21 cellular contexts compared by ENCODE assay signal in the genomic region with DNA sequence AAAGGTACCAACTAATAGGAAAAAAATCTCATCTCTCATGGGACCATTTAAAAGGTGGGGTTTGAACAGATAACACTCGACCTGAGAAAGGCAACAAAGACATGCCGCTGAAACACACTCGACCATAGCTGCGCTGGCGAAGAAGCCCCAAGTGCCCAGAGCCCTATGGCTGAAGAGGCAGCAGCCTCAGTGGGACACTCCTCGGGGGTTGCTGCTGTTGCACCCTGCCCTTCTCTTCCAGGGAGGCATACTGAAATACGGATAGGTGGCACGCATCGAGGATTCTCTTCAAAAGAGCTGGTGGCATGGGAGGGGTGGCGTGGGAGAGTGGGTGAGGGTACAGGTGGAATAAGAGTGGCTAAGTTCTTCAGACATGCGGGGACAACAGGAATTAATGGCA. TPM values are rescaled to one million over a fixed set of nuclear protein-coding genes. Genes with fewer than 3 reads are reported as not detected.
A peak's percentile ranks its signal among the peaks of the same experiment; 100 is the strongest.
DNase-seq lines count a peak whose midpoint lies in the region; ATAC-seq and TF ChIP-seq lines count a peak whose summit lies in the region.
"Had no signal": no experiment of that assay in that cellular context is flagged by ENCODE, and none has a peak within 500 bp of the region (broad histone marks: within the 10 kb centered on the region; RNA-seq: fewer than 3 reads in every experiment).

No MANE protein-coding gene starts in this region.

- no peak overlapping the region for H3K4me3 ChIP-seq in CD4-positive, alpha-beta memory T cell (ENCODE audit: low read length in 2 of 2)
- H3K4me3 ChIP-seq: Peyer's patch had no signal

- H3K27me3 ChIP-seq in CD4-positive, alpha-beta memory T cell (ENCODE audit: insufficient read depth, low read length) = no peaks in the 10 kb centered on the region
- H3K27me3 ChIP-seq: Peyer's patch had no signal

- peaks cover 97% of the 10 kb centered on the region for H3K36me3 Mint-ChIP-seq in activated T-cell treated with anti-CD3 and anti-CD28 coated beads, Interleukin-2, amount 50 U/mL, for 24 hours (ENCODE audit: low read depth)
- peaks cover 8 to 48% of the 10 kb centered on the region in 2 donors for H3K36me3 Mint-ChIP-seq in activated T-cell treated with anti-CD3 and anti-CD28 coated beads, Interleukin-2, amount 50 U/mL, for 72 hours (ENCODE audit: insufficient read depth in 2 of 2)
- H3K36me3 Mint-ChIP-seq in CD4-positive, alpha-beta memory T cell = peaks cover 35 to 81% of the 10 kb centered on the region in 2 donors
- H3K36me3 Mint-ChIP-seq in activated naive CD8-positive, alpha-beta T cell treated with anti-CD3 and anti-CD28 coated beads, Interleukin-2, amount 10 ng/mL, durations not matched to agents 7 days and 5 days = peaks cover 41% of the 10 kb centered on the region
- peaks cover 37% of the 10 kb centered on the region for H3K36me3 Mint-ChIP-seq in osteocyte (ENCODE audit: unreplicated experiment)

- CTCF ChIA-PET in CD4-positive, alpha-beta memory T cell (lab: Charles Lee; ENCODE audit: partially characterized antibody) = interaction anchor here (0.7 to 2.9 kb wide), 4 partner anchors 16 to 415 kb away, joined by 3 to 10 read pairs (median 3); no protein-coding TSS in a partner anchor

- peaks cover 53% of the 10 kb centered on the region for H3K4me1 ChIP-seq in CD4-positive, alpha-beta memory T cell (ENCODE audit: insufficient read depth, low read length)

- TF ChIP-seq CTCF in osteocyte (IDR thresholded peaks at IDR 0.05) = no peak

- intact Hi-C loops in CD4-positive, alpha-beta memory T cell (cut with micrococcal nuclease) = loop anchor here (5.0 kb wide), 1 partner anchor 40 kb away; no protein-coding TSS in a partner anchor

- H3K27me3 Mint-ChIP-seq in activated T-cell treated with anti-CD3 and anti-CD28 coated beads, Interleukin-2, amount 50 U/mL, for 24 hours = no peaks in the 10 kb centered on the region
- H3K27me3 Mint-ChIP-seq in activated T-cell treated with anti-CD3 and anti-CD28 coated beads, Interleukin-2, amount 50 U/mL, for 72 hours (ENCODE audit: low read depth) = no peaks in the 10 kb centered on the region
- no peaks in the 10 kb centered on the region for H3K27me3 Mint-ChIP-seq in CD4-positive, alpha-beta memory T cell
- no peaks in the 10 kb centered on the region for H3K27me3 Mint-ChIP-seq in activated naive CD8-positive, alpha-beta T cell treated with anti-CD3 and anti-CD28 coated beads, Interleukin-2, amount 10 ng/mL, durations not matched to agents 7 days and 5 days
- no peaks in the 10 kb centered on the region for H3K27me3 Mint-ChIP-seq in osteocyte (ENCODE audit: unreplicated experiment)
- H3K27me3 Mint-ChIP-seq: IgD-negative memory B cell had no signal

- POLR2A ChIA-PET in CD4-positive, alpha-beta memory T cell (lab: Charles Lee; ENCODE audit: partially characterized antibody) = no interaction called here
- POLR2A ChIA-PET in activated naive CD8-positive, alpha-beta T cell treated with anti-CD3 and anti-CD28 coated beads, Interleukin-2, amount 10 ng/mL, durations not matched to agents 7 days and 5 days (lab: Charles Lee) = interaction anchor here (1.5 to 2.0 kb wide), 2 partner anchors 13 to 16 kb away, joined by 5 to 10 read pairs; no protein-coding TSS in a partner anchor

- H3K36me3 ChIP-seq in CD4-positive, alpha-beta memory T cell (ENCODE audit: insufficient read depth, low read length) = peaks cover 74% of the 10 kb centered on the region

- no peak for DNase-seq in activated T-cell treated with anti-CD3 and anti-CD28 coated beads, Interleukin-2, amount 50 U/mL, for 24 hours
- no peak for DNase-seq in activated T-cell treated with anti-CD3 and anti-CD28 coated beads, Interleukin-2, amount 50 U/mL, for 72 hours
- DNase-seq in CD4-positive, alpha-beta memory T cell = no peak
- DNase-seq in activated naive CD8-positive, alpha-beta T cell treated with anti-CD3 and anti-CD28 coated beads, Interleukin-2, amount 10 ng/mL, durations not matched to agents 7 days and 5 days = no peak
- no peak for DNase-seq in osteocyte (ENCODE audit: extremely low spot score, unreplicated experiment)
- DNase-seq in D341Med (ENCODE audit: low spot score) = no peak
- DNase-seq in hippocampal formation (lab: John Stamatoyannopoulos, UW) = no peak
- DNase-seq: 8988T, C1 segment of cervical spinal cord, DMS53, GDM1, Karpas-422, MV-4-11, NCI-H1105 treated with DMSO at 0.1 percent for 48 hours, NCI-H1694 treated with DMSO at 0.1 percent for 48 hours, NCI-H2081 treated with DMSO at 0.1 percent for 48 hours, NCI-H2171 treated with DMSO at 0.1 percent for 48 hours, NCI-H524 treated with DMSO at 0.1 percent for 48 hours, NCI-H82, Peyer's patch had no signal

- H3K27ac Mint-ChIP-seq in activated T-cell treated with anti-CD3 and anti-CD28 coated beads, Interleukin-2, amount 50 U/mL, for 24 hours = peak overlapping the region; percentile 78
- H3K27ac Mint-ChIP-seq in activated T-cell treated with anti-CD3 and anti-CD28 coated beads, Interleukin-2, amount 50 U/mL, for 72 hours = no peak overlapping the region
- H3K27ac Mint-ChIP-seq in CD4-positive, alpha-beta memory T cell = peak overlapping the region in 4 of 7 donors; percentile 53 to 74 (median 61)
- peak overlapping the region; percentile 30 for H3K27ac Mint-ChIP-seq in activated naive CD8-positive, alpha-beta T cell treated with anti-CD3 and anti-CD28 coated beads, Interleukin-2, amount 10 ng/mL, durations not matched to agents 7 days and 5 days
- H3K27ac Mint-ChIP-seq in osteocyte (ENCODE audit: unreplicated experiment) = peak overlapping the region; percentile 54
- H3K27ac Mint-ChIP-seq: IgD-negative memory B cell had no signal

- no peak overlapping the region for H3K27ac ChIP-seq in CD4-positive, alpha-beta memory T cell (ENCODE audit: low read depth, low read length)
- H3K27ac ChIP-seq: Peyer's patch had no signal

- H3K4me1 Mint-ChIP-seq in activated T-cell treated with anti-CD3 and anti-CD28 coated beads, Interleukin-2, amount 50 U/mL, for 24 hours (ENCODE audit: low read depth) = peaks cover 83% of the 10 kb centered on the region
- H3K4me1 Mint-ChIP-seq in activated T-cell treated with anti-CD3 and anti-CD28 coated beads, Interleukin-2, amount 50 U/mL, for 72 hours (ENCODE audit: low read depth) = peaks cover 87% of the 10 kb centered on the region
- peaks cover 47 to 82% (median 62%) of the 10 kb centered on the region in 4 donors for H3K4me1 Mint-ChIP-seq in CD4-positive, alpha-beta memory T cell
- H3K4me1 Mint-ChIP-seq in activated naive CD8-positive, alpha-beta T cell treated with anti-CD3 and anti-CD28 coated beads, Interleukin-2, amount 10 ng/mL, durations not matched to agents 7 days and 5 days = peaks cover 61% of the 10 kb centered on the region
- H3K4me1 Mint-ChIP-seq in osteocyte (ENCODE audit: unreplicated experiment) = peaks cover 72% of the 10 kb centered on the region

- H3K9me3 Mint-ChIP-seq in activated T-cell treated with anti-CD3 and anti-CD28 coated beads, Interleukin-2, amount 50 U/mL, for 24 hours = no peaks in the 10 kb centered on the region
- H3K9me3 Mint-ChIP-seq in activated T-cell treated with anti-CD3 and anti-CD28 coated beads, Interleukin-2, amount 50 U/mL, for 72 hours = no peaks in the 10 kb centered on the region
- no peaks in the 10 kb centered on the region for H3K9me3 Mint-ChIP-seq in CD4-positive, alpha-beta memory T cell
- no peaks in the 10 kb centered on the region for H3K9me3 Mint-ChIP-seq in activated naive CD8-positive, alpha-beta T cell treated with anti-CD3 and anti-CD28 coated beads, Interleukin-2, amount 10 ng/mL, durations not matched to agents 7 days and 5 days
- no peaks in the 10 kb centered on the region for H3K9me3 Mint-ChIP-seq in osteocyte (ENCODE audit: unreplicated experiment)
- H3K9me3 Mint-ChIP-seq: IgD-negative memory B cell had no signal

- no peak overlapping the region for H3K4me3 Mint-ChIP-seq in activated T-cell treated with anti-CD3 and anti-CD28 coated beads, Interleukin-2, amount 50 U/mL, for 24 hours
- H3K4me3 Mint-ChIP-seq in activated T-cell treated with anti-CD3 and anti-CD28 coated beads, Interleukin-2, amount 50 U/mL, for 72 hours = no peak overlapping the region
- H3K4me3 Mint-ChIP-seq in CD4-positive, alpha-beta memory T cell = no peak overlapping the region
- H3K4me3 Mint-ChIP-seq in activated naive CD8-positive, alpha-beta T cell treated with anti-CD3 and anti-CD28 coated beads, Interleukin-2, amount 10 ng/mL, durations not matched to agents 7 days and 5 days = no peak overlapping the region
- no peak overlapping the region for H3K4me3 Mint-ChIP-seq in osteocyte (ENCODE audit: unreplicated experiment)
- H3K4me3 Mint-ChIP-seq: IgD-negative memory B cell had no signal

- no peaks in the 10 kb centered on the region for H3K9me3 ChIP-seq in CD4-positive, alpha-beta memory T cell (ENCODE audit: control insufficient read depth in 1 of 2, low read length in 2 of 2)
- H3K9me3 ChIP-seq: Peyer's patch had no signal

- no peak for ATAC-seq in activated T-cell treated with anti-CD3 and anti-CD28 coated beads, Interleukin-2, amount 50 U/mL, for 72 hours (replicated peaks in 1 of 2)
- no peak for ATAC-seq in activated naive CD8-positive, alpha-beta T cell treated with anti-CD3 and anti-CD28 coated beads, Interleukin-2, amount 10 ng/mL, durations not matched to agents 7 days and 5 days (ENCODE audit: low read depth)

RNA-seq across cellular contexts. Expression of a gene that starts 18.5 kb away (rescaled TPM):
- total RNA-seq in activated T-cell treated with anti-CD3 and anti-CD28 coated beads, Interleukin-2, amount 50 U/mL, for 72 hours = 10 to 100 TPM in 1 of 2 donors, 1 to 10 TPM in 1; 3.4 to 12.3 TPM
- 1 to 10 TPM; 1.1 TPM for total RNA-seq in CD4-positive, alpha-beta memory T cell
- polyA plus RNA-seq in CD4-positive, alpha-beta memory T cell = 1 to 10 TPM in 1 of 2 donors, under 1 TPM in 1; 0.58 to 1.9 TPM
- total RNA-seq in activated naive CD8-positive, alpha-beta T cell treated with anti-CD3 and anti-CD28 coated beads, Interleukin-2, amount 10 ng/mL, durations not matched to agents 7 days and 5 days = under 1 TPM; 0.55 to 0.65 TPM
- 89.6 and 96.1 TPM in 2 replicates for total RNA-seq in osteocyte
- polyA plus RNA-seq: IgD-negative memory B cell had no signal

RNA-seq across cellular contexts. Expression of a gene that starts 44.4 kb away (rescaled TPM):
- total RNA-seq in activated T-cell treated with anti-CD3 and anti-CD28 coated beads, Interleukin-2, amount 50 U/mL, for 72 hours = 100 to 1,000 TPM; 421 to 504 TPM
- total RNA-seq in CD4-positive, alpha-beta memory T cell = 100 to 1,000 TPM; 299 to 303 TPM
- polyA plus RNA-seq in CD4-positive, alpha-beta memory T cell = 100 to 1,000 TPM; 153 to 160 TPM
- 100 to 1,000 TPM; 346 to 363 TPM for total RNA-seq in activated naive CD8-positive, alpha-beta T cell treated with anti-CD3 and anti-CD28 coated beads, Interleukin-2, amount 10 ng/mL, durations not matched to agents 7 days and 5 days
- total RNA-seq in osteocyte = 147 and 148 TPM in 2 replicates
